In genomic region chr18:12726774-12727550, GRCh38 we compare ENCODE assay signal across 8 cellular contexts. TPM values are rescaled to one million over a fixed set of nuclear protein-coding genes. Genes with fewer than 3 reads are reported as not detected.
A peak's percentile ranks its signal among the peaks of the same experiment; 100 is the strongest.
DNase-seq lines count a peak whose midpoint lies in the region; ATAC-seq lines count a peak whose summit lies in the region.

No MANE protein-coding gene starts in this region.

- in situ Hi-C loops in HAP-1 (cut with MboI; ENCODE audit: low sequenced_read_pairs), result loop anchor here (5.0 to 25.0 kb wide), 2 partner anchors 205 to 435 kb away; no protein-coding TSS in a partner anchor

- no peak for ATAC-seq in GM18868 (IDR thresholded peaks at IDR 0.05; ENCODE audit: unreplicated experiment)

- H3K9me3 ChIP-seq in BLaER1, result peaks cover 25% of the 10 kb centered on the region
- peaks cover 3% of the 10 kb centered on the region; the same call in 1 of the 2 replicates for H3K9me3 ChIP-seq in HAP-1
- H3K9me3 ChIP-seq in effector memory CD4-positive, alpha-beta T cell (ENCODE audit: control insufficient read depth, low read length), result no peaks in the 10 kb centered on the region

- no peak overlapping the region for H3K27ac ChIP-seq in BLaER1
- H3K27ac ChIP-seq in effector memory CD4-positive, alpha-beta T cell (ENCODE audit: insufficient read depth, low read length, poor library complexity, severe bottlenecking), result no peak overlapping the region

- DNase-seq in HAP-1 (ENCODE audit: low spot score in 2 of 2) (peak; percentile 61 to 87), NCI-H774 (lab: John Stamatoyannopoulos, UW) (peak; percentile 29), midbrain (lab: John Stamatoyannopoulos, UW) (peak; percentile 87)
- DNase-seq in activated CD4-positive, alpha-beta memory T cell treated with anti-CD3 and anti-CD28 coated beads, Interleukin-2, amount 10 ng/mL, durations not matched to agents 7 days and 5 days, result peak; percentile 47
- peak; percentile 13 to 57 (median 20) for DNase-seq in effector memory CD4-positive, alpha-beta T cell
- peak; percentile 19 to 76 (median 44) for DNase-seq in stimulated activated naive CD4-positive, alpha-beta T cell (lab: John Stamatoyannopoulos, UW)

- H3K36me3 ChIP-seq in BLaER1, result peaks cover 68% of the 10 kb centered on the region
- H3K36me3 ChIP-seq in HAP-1 (replicated peaks), result peaks cover 24% of the 10 kb centered on the region
- peaks cover 20% of the 10 kb centered on the region for H3K36me3 ChIP-seq in effector memory CD4-positive, alpha-beta T cell (ENCODE audit: control insufficient read depth, insufficient read depth, low read length)

- peaks cover 12% of the 10 kb centered on the region for H3K4me1 ChIP-seq in BLaER1
- H3K4me1 ChIP-seq in HAP-1, result peaks cover 9% of the 10 kb centered on the region
- H3K4me1 ChIP-seq in effector memory CD4-positive, alpha-beta T cell (ENCODE audit: control insufficient read depth, insufficient read depth, low read length, poor library complexity, severe bottlenecking), result no peaks in the 10 kb centered on the region

- H3K27me3 Mint-ChIP-seq in activated CD4-positive, alpha-beta memory T cell treated with anti-CD3 and anti-CD28 coated beads, Interleukin-2, amount 10 ng/mL, durations not matched to agents 7 days and 5 days, result no peaks in the 10 kb centered on the region

- H3K27ac Mint-ChIP-seq in activated CD4-positive, alpha-beta memory T cell treated with anti-CD3 and anti-CD28 coated beads, Interleukin-2, amount 10 ng/mL, durations not matched to agents 7 days and 5 days, result no peak overlapping the region

- POLR2A ChIA-PET in activated CD4-positive, alpha-beta memory T cell treated with anti-CD3 and anti-CD28 coated beads, Interleukin-2, amount 10 ng/mL, durations not matched to agents 7 days and 5 days (lab: Charles Lee), result interaction anchor here (1.0 to 1.4 kb wide), 2 partner anchors 157 to 265 kb away, joined by 3 to 4 read pairs; partner anchors contain the start of gene PTPN2

- peak overlapping the region; percentile 41 for H3K4me2 ChIP-seq in BLaER1

- no peaks in the 10 kb centered on the region for H4K20me1 ChIP-seq in BLaER1

- H3K4me1 Mint-ChIP-seq in activated CD4-positive, alpha-beta memory T cell treated with anti-CD3 and anti-CD28 coated beads, Interleukin-2, amount 10 ng/mL, durations not matched to agents 7 days and 5 days, result peaks cover 7% of the 10 kb centered on the region

- no peak overlapping the region for H3K4me3 ChIP-seq in BLaER1
- H3K4me3 ChIP-seq in HAP-1, result no peak overlapping the region
- no peak overlapping the region for H3K4me3 ChIP-seq in effector memory CD4-positive, alpha-beta T cell (ENCODE audit: insufficient read depth, low read depth, low read length, poor library complexity, severe bottlenecking)

- H3K9me3 Mint-ChIP-seq in activated CD4-positive, alpha-beta memory T cell treated with anti-CD3 and anti-CD28 coated beads, Interleukin-2, amount 10 ng/mL, durations not matched to agents 7 days and 5 days, result no peaks in the 10 kb centered on the region

- H3K9ac ChIP-seq in BLaER1, result no peak overlapping the region

- H3K27me3 ChIP-seq in BLaER1 (no peaks in the 10 kb centered on the region), HAP-1 (ENCODE audit: low read depth) (no peaks in the 10 kb centered on the region)
- no peaks in the 10 kb centered on the region for H3K27me3 ChIP-seq in effector memory CD4-positive, alpha-beta T cell (replicated peaks; ENCODE audit: control insufficient read depth, insufficient read depth, low read length, poor library complexity, severe bottlenecking)

- H3K36me3 Mint-ChIP-seq in activated CD4-positive, alpha-beta memory T cell treated with anti-CD3 and anti-CD28 coated beads, Interleukin-2, amount 10 ng/mL, durations not matched to agents 7 days and 5 days (ENCODE audit: low read depth), result peaks cover 36% of the 10 kb centered on the region

- no peak overlapping the region for H3K4me3 Mint-ChIP-seq in activated CD4-positive, alpha-beta memory T cell treated with anti-CD3 and anti-CD28 coated beads, Interleukin-2, amount 10 ng/mL, durations not matched to agents 7 days and 5 days

- CTCF ChIA-PET in activated CD4-positive, alpha-beta memory T cell treated with anti-CD3 and anti-CD28 coated beads, Interleukin-2, amount 10 ng/mL, durations not matched to agents 7 days and 5 days (lab: Charles Lee), result interaction anchor here (0.6 to 6.1 kb wide), 17 partner anchors 8 to 433 kb away, joined by 3 to 82 read pairs (median 3); no protein-coding TSS in a partner anchor

RNA-seq across cellular contexts. Expression of gene PSMG2, which starts 24.1 kb away (rescaled TPM):
- total RNA-seq in activated CD4-positive, alpha-beta memory T cell treated with anti-CD3 and anti-CD28 coated beads, Interleukin-2, amount 10 ng/mL, durations not matched to agents 7 days and 5 days, result 100 to 1,000 TPM; 115 to 118 TPM

RNA-seq across cellular contexts. Expression of gene CEP76, which starts 24.4 kb away (rescaled TPM):
- total RNA-seq in activated CD4-positive, alpha-beta memory T cell treated with anti-CD3 and anti-CD28 coated beads, Interleukin-2, amount 10 ng/mL, durations not matched to agents 7 days and 5 days, result 10 to 100 TPM; 14.8 TPM

Comparison
In these comparisons a context has a peak if more than half of its experiments do, and no peak if none do; other contexts are left out.
1. DNase-seq: peak in every context shown above with its lines; median percentile 87 in midbrain; 74 in HAP-1; 47 in activated CD4-positive, alpha-beta memory T cell treated with anti-CD3 and anti-CD28 coated beads, Interleukin-2, amount 10 ng/mL, durations not matched to agents 7 days and 5 days; 44 in stimulated activated naive CD4-positive, alpha-beta T cell; 29 in NCI-H774; 20 in effector memory CD4-positive, alpha-beta T cell.